Comparison of ENCODE assay signal across 17 cellular contexts in genomic region chr2:37663390-37663789, GRCh38. TPM values are rescaled to one million over a fixed set of nuclear protein-coding genes. Genes with fewer than 3 reads are reported as not detected.
DNase-seq lines count a peak whose midpoint lies in the region; ATAC-seq, FAIRE-seq and TF ChIP-seq lines count a peak whose summit lies in the region.
"Had no signal": no experiment of that assay in that cellular context is flagged by ENCODE, and none has a peak within 500 bp of the region (broad histone marks: within the 10 kb centered on the region; RNA-seq: fewer than 3 reads in every experiment).

No MANE protein-coding gene starts in this region.

- no peak for FAIRE-seq in GM12892 (lab: Jason Lieb, UNC)
- no peak for FAIRE-seq in GM19239 (lab: Jason Lieb, UNC)

- peak overlapping the region in 2 of 3 donors; percentile 58 to 82 for H3K27ac Mint-ChIP-seq in CD4-positive, CD25-positive, alpha-beta regulatory T cell
- H3K27ac Mint-ChIP-seq in effector memory CD8-positive, alpha-beta T cell = peak overlapping the region; percentile 91 to 93
- H3K27ac Mint-ChIP-seq in stimulated activated naive B cell treated with anti-CD40 and anti-IgM and Interleukin-4, amounts not matched to agents 10 μg/mL and 1 μg/mL and 100 μg/mL, for 72 hours = no peak overlapping the region
- H3K27ac Mint-ChIP-seq: activated CD4-positive, alpha-beta T cell treated with anti-CD3 and anti-CD28 coated beads, Interleukin-2, amount 10 ng/mL, durations not matched to agents 24 days and 14 days; mesothelial cell of epicardium had no signal

- no peak overlapping the region for H3K4me3 ChIP-seq in CD4-positive, CD25-positive, alpha-beta regulatory T cell (ENCODE audit: low read depth, low read length)
- H3K4me3 ChIP-seq in prostate gland (no peak overlapping the region), WERI-Rb-1 (ENCODE audit: low read depth, low read length) (no peak overlapping the region)
- H3K4me3 ChIP-seq: tibial nerve had no signal

- TF ChIP-seq POLR2A in GM12892 (IDR thresholded peaks at IDR 0.05; ENCODE audit: low read depth, low read length) = 0 out of 2 replicates have a peak, but pooled peaks have one; percentile 7
- no peak for TF ChIP-seq POLR2A in prostate gland (IDR thresholded peaks at IDR 0.05)

- no peaks in the 10 kb centered on the region for H3K9me3 ChIP-seq in CD4-positive, CD25-positive, alpha-beta regulatory T cell (ENCODE audit: control insufficient read depth in 2 of 2, low read length in 2 of 2)
- H3K9me3 ChIP-seq in prostate gland = no peaks in the 10 kb centered on the region
- H3K9me3 ChIP-seq in WERI-Rb-1 (ENCODE audit: severe bottlenecking) = no peaks in the 10 kb centered on the region
- H3K9me3 ChIP-seq: tibial nerve had no signal

- no peak overlapping the region for H3K27ac ChIP-seq in CD4-positive, CD25-positive, alpha-beta regulatory T cell (ENCODE audit: insufficient read depth, low read length, poor library complexity, severe bottlenecking)
- H3K27ac ChIP-seq in prostate gland (peak overlapping the region; percentile 20 to 93), WERI-Rb-1 (no peak overlapping the region)

- TF ChIP-seq CTCF in prostate gland (IDR thresholded peaks at IDR 0.05) = no peak
- TF ChIP-seq CTCF in WERI-Rb-1 (IDR thresholded peaks at IDR 0.05; ENCODE audit: low read depth, low read length) = no peak

- intact Hi-C loops in prostate gland (cut with DNase I) = no loop called here

- peaks cover 27% of the 10 kb centered on the region for H3K36me3 ChIP-seq in CD4-positive, CD25-positive, alpha-beta regulatory T cell (ENCODE audit: control insufficient read depth, insufficient read depth, low read length)
- no peaks in the 10 kb centered on the region for H3K36me3 ChIP-seq in prostate gland
- peaks cover 40% of the 10 kb centered on the region for H3K36me3 ChIP-seq in WERI-Rb-1

- no peaks in the 10 kb centered on the region for H3K9me3 Mint-ChIP-seq in CD4-positive, CD25-positive, alpha-beta regulatory T cell
- H3K9me3 Mint-ChIP-seq in effector memory CD8-positive, alpha-beta T cell = no peaks in the 10 kb centered on the region
- no peaks in the 10 kb centered on the region for H3K9me3 Mint-ChIP-seq in stimulated activated naive B cell treated with anti-CD40 and anti-IgM and Interleukin-4, amounts not matched to agents 10 μg/mL and 1 μg/mL and 100 μg/mL, for 72 hours
- H3K9me3 Mint-ChIP-seq: activated CD4-positive, alpha-beta T cell treated with anti-CD3 and anti-CD28 coated beads, Interleukin-2, amount 10 ng/mL, durations not matched to agents 24 days and 14 days; mesothelial cell of epicardium had no signal

- H3K4me1 Mint-ChIP-seq in CD4-positive, CD25-positive, alpha-beta regulatory T cell = peaks cover 53 to 99% (median 74%) of the 10 kb centered on the region in 4 donors
- peaks cover 73 to 94% of the 10 kb centered on the region in 2 donors for H3K4me1 Mint-ChIP-seq in effector memory CD8-positive, alpha-beta T cell (ENCODE audit: low read depth in 2 of 2)
- peaks cover 11 to 23% of the 10 kb centered on the region in 2 donors for H3K4me1 Mint-ChIP-seq in stimulated activated naive B cell treated with anti-CD40 and anti-IgM and Interleukin-4, amounts not matched to agents 10 μg/mL and 1 μg/mL and 100 μg/mL, for 72 hours

- H3K4me3 Mint-ChIP-seq in CD4-positive, CD25-positive, alpha-beta regulatory T cell = peak overlapping the region in 1 of 4 donors; percentile 31
- H3K4me3 Mint-ChIP-seq in effector memory CD8-positive, alpha-beta T cell = peak overlapping the region; percentile 23 to 72
- no peak overlapping the region for H3K4me3 Mint-ChIP-seq in stimulated activated naive B cell treated with anti-CD40 and anti-IgM and Interleukin-4, amounts not matched to agents 10 μg/mL and 1 μg/mL and 100 μg/mL, for 72 hours
- H3K4me3 Mint-ChIP-seq: activated CD4-positive, alpha-beta T cell treated with anti-CD3 and anti-CD28 coated beads, Interleukin-2, amount 10 ng/mL, durations not matched to agents 24 days and 14 days; mesothelial cell of epicardium had no signal

- 81% methylated on average over 7 of the region's 7 CpGs for WGBS in prostate gland

- no peak for DNase-seq in CD4-positive, CD25-positive, alpha-beta regulatory T cell
- DNase-seq in GM12892 (ENCODE audit: insufficient read length) (no peak), prostate gland (ENCODE audit: low spot score) (no peak), WERI-Rb-1 (no peak), GM19239 (ENCODE audit: insufficient read length, low spot score) (no peak)
- DNase-seq in effector memory CD8-positive, alpha-beta T cell = no peak
- DNase-seq in stimulated activated naive B cell treated with anti-CD40 and anti-IgM and Interleukin-4, amounts not matched to agents 10 μg/mL and 1 μg/mL and 100 μg/mL, for 72 hours = no peak
- DNase-seq: activated CD4-positive, alpha-beta T cell treated with anti-CD3 and anti-CD28 coated beads, Interleukin-2, amount 10 ng/mL, durations not matched to agents 24 days and 14 days; activated naive CD4-positive, alpha-beta T cell treated with anti-CD3 and anti-CD28 coated beads, Interleukin-2, amount 50 U/mL, for 16 hours; activated T-cell treated with anti-CD3 and anti-CD28 coated beads for 4 hours; NCI-H1417 treated with DMSO at 0.1 percent for 48 hours; NCI-H2171; NCI-H526; retina had no signal

- no peak for ATAC-seq in CD4-positive, CD25-positive, alpha-beta regulatory T cell (ENCODE audit: low read depth in 2 of 2)
- peak; percentile 72 for ATAC-seq in effector memory CD8-positive, alpha-beta T cell (replicated peaks)
- ATAC-seq in stimulated activated naive B cell treated with anti-CD40 and anti-IgM and Interleukin-4, amounts not matched to agents 10 μg/mL and 1 μg/mL and 100 μg/mL, for 72 hours (replicated peaks) = no peak
- ATAC-seq in GM21619 (IDR thresholded peaks at IDR 0.05; ENCODE audit: unreplicated experiment) = no peak

- H3K4me1 ChIP-seq in CD4-positive, CD25-positive, alpha-beta regulatory T cell (ENCODE audit: control insufficient read depth, insufficient read depth, low read length, poor library complexity, severe bottlenecking) = peaks cover 66% of the 10 kb centered on the region
- H3K4me1 ChIP-seq in prostate gland (replicated peaks) = peaks cover 23% of the 10 kb centered on the region

- no peaks in the 10 kb centered on the region for H3K27me3 ChIP-seq in CD4-positive, CD25-positive, alpha-beta regulatory T cell (ENCODE audit: control insufficient read depth, insufficient read depth, low read length)
- H3K27me3 ChIP-seq in prostate gland (replicated peaks; ENCODE audit: insufficient read depth) (no peaks in the 10 kb centered on the region), WERI-Rb-1 (ENCODE audit: insufficient read depth, low read depth, severe bottlenecking) (no peaks in the 10 kb centered on the region)
- H3K27me3 ChIP-seq: tibial nerve had no signal

- no peaks in the 10 kb centered on the region for H3K27me3 Mint-ChIP-seq in CD4-positive, CD25-positive, alpha-beta regulatory T cell
- H3K27me3 Mint-ChIP-seq in effector memory CD8-positive, alpha-beta T cell = no peaks in the 10 kb centered on the region
- H3K27me3 Mint-ChIP-seq in stimulated activated naive B cell treated with anti-CD40 and anti-IgM and Interleukin-4, amounts not matched to agents 10 μg/mL and 1 μg/mL and 100 μg/mL, for 72 hours = no peaks in the 10 kb centered on the region
- H3K27me3 Mint-ChIP-seq: activated CD4-positive, alpha-beta T cell treated with anti-CD3 and anti-CD28 coated beads, Interleukin-2, amount 10 ng/mL, durations not matched to agents 24 days and 14 days had no signal

- H3K36me3 Mint-ChIP-seq in CD4-positive, CD25-positive, alpha-beta regulatory T cell = peaks cover 26% of the 10 kb centered on the region
- peaks cover 24% of the 10 kb centered on the region for H3K36me3 Mint-ChIP-seq in effector memory CD8-positive, alpha-beta T cell (ENCODE audit: insufficient read depth)
- H3K36me3 Mint-ChIP-seq in stimulated activated naive B cell treated with anti-CD40 and anti-IgM and Interleukin-4, amounts not matched to agents 10 μg/mL and 1 μg/mL and 100 μg/mL, for 72 hours = peaks cover 4 to 15% of the 10 kb centered on the region in 2 donors

RNA-seq across cellular contexts. Expression of gene CDC42EP3, which starts 8.1 kb away (rescaled TPM):
- 36.4 TPM for total RNA-seq in CD4-positive, CD25-positive, alpha-beta regulatory T cell
- 10 to 100 TPM; 57.9 to 81.4 (median 68.5) TPM for polyA plus RNA-seq in CD4-positive, CD25-positive, alpha-beta regulatory T cell
- 56.5 TPM for polyA plus RNA-seq in GM12892 (2012; ENCODE audit: missing spikeins)
- total RNA-seq in prostate gland = 10 to 100 TPM; 38.5 to 75.5 TPM

Comparison
In these comparisons a context has a peak if more than half of its experiments do, and no peak if none do; other contexts are left out.
1. H3K27ac ChIP-seq: peak in prostate gland (2 of 2); none in CD4-positive, CD25-positive, alpha-beta regulatory T cell (single experiment) and WERI-Rb-1 (single experiment).
2. H3K4me3 Mint-ChIP-seq: peak in effector memory CD8-positive, alpha-beta T cell (2 of 2); none in stimulated activated naive B cell treated with anti-CD40 and anti-IgM and Interleukin-4, amounts not matched to agents 10 μg/mL and 1 μg/mL and 100 μg/mL, for 72 hours (0 of 2).